In the genomic region with DNA sequence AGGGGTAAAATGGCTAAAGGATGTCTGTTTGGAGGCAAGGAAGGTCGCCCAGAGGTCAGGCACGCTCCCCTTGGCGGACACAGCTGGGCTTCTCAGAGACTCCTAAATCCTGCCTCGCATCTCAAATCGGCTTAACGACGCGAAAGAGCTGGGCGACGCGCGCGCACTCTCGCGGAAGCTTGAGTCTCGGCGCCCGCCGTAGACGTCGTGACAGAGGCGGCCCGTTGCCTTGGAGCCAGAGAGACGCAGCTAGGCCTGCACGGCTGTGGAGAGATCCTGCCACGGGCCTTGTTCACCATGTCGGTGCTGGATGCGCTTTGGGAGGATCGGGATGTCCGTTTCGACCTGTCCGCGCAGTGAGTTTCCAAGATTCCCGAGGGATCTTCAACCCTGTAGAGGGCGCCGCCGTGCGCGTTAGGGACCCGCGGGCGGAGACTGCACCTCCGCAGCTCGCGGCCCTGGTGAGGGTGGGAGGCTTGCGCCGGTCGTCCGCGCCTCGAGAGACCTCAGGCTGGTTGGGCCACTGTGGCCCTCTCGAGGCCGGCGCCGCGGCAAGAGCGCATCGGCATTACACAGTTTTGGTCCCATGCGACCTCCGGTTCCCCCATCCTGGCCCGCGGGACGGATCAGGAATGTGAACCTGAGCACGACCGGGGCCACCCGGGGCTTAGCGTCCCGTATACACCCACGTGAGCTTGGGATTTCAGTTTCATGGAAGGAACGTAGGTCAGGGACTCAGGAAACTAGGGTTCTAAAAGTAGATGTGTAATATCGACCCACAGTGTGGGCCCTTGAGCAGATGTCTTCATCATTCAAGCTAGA, we compare ENCODE assay signal across 1 cellular context.
A peak's percentile ranks its signal among the peaks of the same experiment; 100 is the strongest.
TF ChIP-seq lines count a peak whose summit lies in the region.

A gene (plus strand): TSS at position 238 of the 822 bp plus-strand sequence. CDS start 60 bp downstream, at position 298.

TF ChIP-seq in K562, 482 proteins besides CTCF, POLR2A, EP300 and RAD21 (continued from another document and continues in another):
- TF ChIP-seq, protein P1, sequence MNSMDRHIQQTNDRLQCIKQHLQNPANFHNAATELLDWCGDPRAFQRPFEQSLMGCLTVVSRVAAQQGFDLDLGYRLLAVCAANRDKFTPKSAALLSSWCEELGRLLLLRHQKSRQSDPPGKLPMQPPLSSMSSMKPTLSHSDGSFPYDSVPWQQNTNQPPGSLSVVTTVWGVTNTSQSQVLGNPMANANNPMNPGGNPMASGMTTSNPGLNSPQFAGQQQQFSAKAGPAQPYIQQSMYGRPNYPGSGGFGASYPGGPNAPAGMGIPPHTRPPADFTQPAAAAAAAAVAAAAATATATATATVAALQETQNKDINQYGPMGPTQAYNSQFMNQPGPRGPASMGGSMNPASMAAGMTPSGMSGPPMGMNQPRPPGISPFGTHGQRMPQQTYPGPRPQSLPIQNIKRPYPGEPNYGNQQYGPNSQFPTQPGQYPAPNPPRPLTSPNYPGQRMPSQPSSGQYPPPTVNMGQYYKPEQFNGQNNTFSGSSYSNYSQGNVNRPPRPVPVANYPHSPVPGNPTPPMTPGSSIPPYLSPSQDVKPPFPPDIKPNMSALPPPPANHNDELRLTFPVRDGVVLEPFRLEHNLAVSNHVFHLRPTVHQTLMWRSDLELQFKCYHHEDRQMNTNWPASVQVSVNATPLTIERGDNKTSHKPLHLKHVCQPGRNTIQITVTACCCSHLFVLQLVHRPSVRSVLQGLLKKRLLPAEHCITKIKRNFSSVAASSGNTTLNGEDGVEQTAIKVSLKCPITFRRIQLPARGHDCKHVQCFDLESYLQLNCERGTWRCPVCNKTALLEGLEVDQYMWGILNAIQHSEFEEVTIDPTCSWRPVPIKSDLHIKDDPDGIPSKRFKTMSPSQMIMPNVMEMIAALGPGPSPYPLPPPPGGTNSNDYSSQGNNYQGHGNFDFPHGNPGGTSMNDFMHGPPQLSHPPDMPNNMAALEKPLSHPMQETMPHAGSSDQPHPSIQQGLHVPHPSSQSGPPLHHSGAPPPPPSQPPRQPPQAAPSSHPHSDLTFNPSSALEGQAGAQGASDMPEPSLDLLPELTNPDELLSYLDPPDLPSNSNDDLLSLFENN (IDR thresholded peaks at IDR 0.05; ENCODE audit: low read depth in 2 of 2, low read length in 2 of 2) = peak in 1 of 2 experiments; percentile 13; a peak in 1 of 4 replicates
- TF ChIP-seq ZFP30 (CRISPR knock-in tag; IDR thresholded peaks at IDR 0.05; ENCODE audit: borderline replicate concordance) (no peak), ZNF583 (CRISPR knock-in tag; IDR thresholded peaks at IDR 0.05) (peak; percentile 76; the same call in 1 of the 2 replicates), ZC3H11A (IDR thresholded peaks at IDR 0.05; ENCODE audit: low read depth, low read length) (no peak), ZNF764 (CRISPR knock-in tag; IDR thresholded peaks at IDR 0.05; ENCODE audit: low read depth) (0 out of 2 replicates have a peak, but pooled peaks have one; percentile 17), TAF1 (IDR thresholded peaks at IDR 0.05; ENCODE audit: control insufficient read depth, extremely low read depth, insufficient read depth, low read length, severe bottlenecking) (peak; percentile 67), RBFOX2 (IDR thresholded peaks at IDR 0.05; ENCODE audit: low read depth, low read length) (peak; percentile 87), TEAD1 (CRISPR knock-in tag; IDR thresholded peaks at IDR 0.05) (peak in 1 of 2 experiments; percentile 90; a peak in 2 of 4 replicates), KLF1 (tag; IDR thresholded peaks at IDR 0.05) (no peak), TRIM28 (IDR thresholded peaks at IDR 0.05) (no peak), CHD4 (IDR thresholded peaks at IDR 0.05; ENCODE audit: insufficient read depth, insufficient replicate concordance, low read depth, low read length, poor library complexity, severe bottlenecking) (no peak), TOE1 (IDR thresholded peaks at IDR 0.05; ENCODE audit: borderline replicate concordance) (peak; percentile 72; the same call in 1 of the 2 replicates), TOE1 (CRISPR knock-in tag; IDR thresholded peaks at IDR 0.05; ENCODE audit: borderline replicate concordance, low read depth) (no peak; the same call in 1 of the 2 replicates), ZNF224 (CRISPR knock-in tag; IDR thresholded peaks at IDR 0.05) (0 out of 2 replicates have a peak, but pooled peaks have one; percentile 27), FOXJ2 (tag; IDR thresholded peaks at IDR 0.05) (no peak), MAZ (CRISPR knock-in tag; conservative IDR thresholded peaks at IDR 0.05 in 1 of 2, IDR thresholded peaks at IDR 0.05 in 1 of 2) (peak; percentile 76 to 86), BRD9 (IDR thresholded peaks at IDR 0.05; ENCODE audit: low read depth, partially characterized antibody) (peak; percentile 66), ZNF561 (CRISPR knock-in tag; conservative IDR thresholded peaks at IDR 0.05) (0 out of 2 replicates have a peak, but pooled peaks have one; percentile 43), RBM22 (IDR thresholded peaks at IDR 0.05; ENCODE audit: low read depth, low read length, poor library complexity, severe bottlenecking) (peak; percentile 85), BHLHE40 (IDR thresholded peaks at IDR 0.05; ENCODE audit: low read length) (peak; percentile 7; the same call in 1 of the 2 replicates), NFYB (IDR thresholded peaks at IDR 0.05; ENCODE audit: extremely low read depth, insufficient read length) (no peak), SRSF7 (optimal IDR thresholded peaks at IDR 0.05; ENCODE audit: low read depth, low read length) (no peak), GATAD2A (IDR thresholded peaks at IDR 0.05) (peak; percentile 86), CBX3 (IDR thresholded peaks at IDR 0.05; ENCODE audit: borderline replicate concordance in 1 of 2, low read length in 2 of 2) (peak in 1 of 2 experiments; percentile 36; a peak in 1 of 3 replicates), CBFB (CRISPR knock-in tag; IDR thresholded peaks at IDR 0.05) (no peak; the same call in 1 of the 2 replicates), TBL1XR1 (IDR thresholded peaks at IDR 0.05; ENCODE audit: low read length in 2 of 2) (peak in 1 of 2 experiments; percentile 7; a peak in 1 of 4 replicates), RBM17 (IDR thresholded peaks at IDR 0.05; ENCODE audit: borderline replicate concordance, low read depth, low read length) (no peak), ZNF384 (IDR thresholded peaks at IDR 0.05; ENCODE audit: low read depth, low read length) (no peak; the same call in 1 of the 2 replicates), ESRRB (CRISPR knock-in tag; IDR thresholded peaks at IDR 0.05; ENCODE audit: borderline replicate concordance) (no peak), CEBPB (tag; IDR thresholded peaks at IDR 0.05) (no peak), CHCHD3 (CRISPR knock-in tag; IDR thresholded peaks at IDR 0.05) (no peak), CREB1 (IDR thresholded peaks at IDR 0.05) (peak; percentile 96), CREB1 (CRISPR knock-in tag; IDR thresholded peaks at IDR 0.05) (peak; percentile 96), POU5F1 (IDR thresholded peaks at IDR 0.05; ENCODE audit: borderline replicate concordance, low read depth, low read length, partially characterized antibody) (peak; percentile 47), ZNF695 (CRISPR knock-in tag; IDR thresholded peaks at IDR 0.05) (0 out of 2 replicates have a peak, but pooled peaks have one; percentile 56), HDAC6 (IDR thresholded peaks at IDR 0.05; ENCODE audit: low read depth, low read length) (0 out of 2 replicates have a peak, but pooled peaks have one; percentile 7), SUPT5H (IDR thresholded peaks at IDR 0.05) (peak; percentile 71)
- TF ChIP-seq, protein P2, sequence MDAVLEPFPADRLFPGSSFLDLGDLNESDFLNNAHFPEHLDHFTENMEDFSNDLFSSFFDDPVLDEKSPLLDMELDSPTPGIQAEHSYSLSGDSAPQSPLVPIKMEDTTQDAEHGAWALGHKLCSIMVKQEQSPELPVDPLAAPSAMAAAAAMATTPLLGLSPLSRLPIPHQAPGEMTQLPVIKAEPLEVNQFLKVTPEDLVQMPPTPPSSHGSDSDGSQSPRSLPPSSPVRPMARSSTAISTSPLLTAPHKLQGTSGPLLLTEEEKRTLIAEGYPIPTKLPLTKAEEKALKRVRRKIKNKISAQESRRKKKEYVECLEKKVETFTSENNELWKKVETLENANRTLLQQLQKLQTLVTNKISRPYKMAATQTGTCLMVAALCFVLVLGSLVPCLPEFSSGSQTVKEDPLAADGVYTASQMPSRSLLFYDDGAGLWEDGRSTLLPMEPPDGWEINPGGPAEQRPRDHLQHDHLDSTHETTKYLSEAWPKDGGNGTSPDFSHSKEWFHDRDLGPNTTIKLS (IDR thresholded peaks at IDR 0.05; ENCODE audit: borderline replicate concordance, low read depth) = peak; percentile 68; the same call in 1 of the 2 replicates
- TF ChIP-seq, protein P3, sequence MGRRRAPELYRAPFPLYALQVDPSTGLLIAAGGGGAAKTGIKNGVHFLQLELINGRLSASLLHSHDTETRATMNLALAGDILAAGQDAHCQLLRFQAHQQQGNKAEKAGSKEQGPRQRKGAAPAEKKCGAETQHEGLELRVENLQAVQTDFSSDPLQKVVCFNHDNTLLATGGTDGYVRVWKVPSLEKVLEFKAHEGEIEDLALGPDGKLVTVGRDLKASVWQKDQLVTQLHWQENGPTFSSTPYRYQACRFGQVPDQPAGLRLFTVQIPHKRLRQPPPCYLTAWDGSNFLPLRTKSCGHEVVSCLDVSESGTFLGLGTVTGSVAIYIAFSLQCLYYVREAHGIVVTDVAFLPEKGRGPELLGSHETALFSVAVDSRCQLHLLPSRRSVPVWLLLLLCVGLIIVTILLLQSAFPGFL (CRISPR knock-in tag; IDR thresholded peaks at IDR 0.05) = no peak
- TF ChIP-seq, protein P4, sequence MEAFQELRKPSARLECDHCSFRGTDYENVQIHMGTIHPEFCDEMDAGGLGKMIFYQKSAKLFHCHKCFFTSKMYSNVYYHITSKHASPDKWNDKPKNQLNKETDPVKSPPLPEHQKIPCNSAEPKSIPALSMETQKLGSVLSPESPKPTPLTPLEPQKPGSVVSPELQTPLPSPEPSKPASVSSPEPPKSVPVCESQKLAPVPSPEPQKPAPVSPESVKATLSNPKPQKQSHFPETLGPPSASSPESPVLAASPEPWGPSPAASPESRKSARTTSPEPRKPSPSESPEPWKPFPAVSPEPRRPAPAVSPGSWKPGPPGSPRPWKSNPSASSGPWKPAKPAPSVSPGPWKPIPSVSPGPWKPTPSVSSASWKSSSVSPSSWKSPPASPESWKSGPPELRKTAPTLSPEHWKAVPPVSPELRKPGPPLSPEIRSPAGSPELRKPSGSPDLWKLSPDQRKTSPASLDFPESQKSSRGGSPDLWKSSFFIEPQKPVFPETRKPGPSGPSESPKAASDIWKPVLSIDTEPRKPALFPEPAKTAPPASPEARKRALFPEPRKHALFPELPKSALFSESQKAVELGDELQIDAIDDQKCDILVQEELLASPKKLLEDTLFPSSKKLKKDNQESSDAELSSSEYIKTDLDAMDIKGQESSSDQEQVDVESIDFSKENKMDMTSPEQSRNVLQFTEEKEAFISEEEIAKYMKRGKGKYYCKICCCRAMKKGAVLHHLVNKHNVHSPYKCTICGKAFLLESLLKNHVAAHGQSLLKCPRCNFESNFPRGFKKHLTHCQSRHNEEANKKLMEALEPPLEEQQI (IDR thresholded peaks at IDR 0.05) = 0 out of 2 replicates have a peak, but pooled peaks have one; percentile 13
- TF ChIP-seq, protein P5, sequence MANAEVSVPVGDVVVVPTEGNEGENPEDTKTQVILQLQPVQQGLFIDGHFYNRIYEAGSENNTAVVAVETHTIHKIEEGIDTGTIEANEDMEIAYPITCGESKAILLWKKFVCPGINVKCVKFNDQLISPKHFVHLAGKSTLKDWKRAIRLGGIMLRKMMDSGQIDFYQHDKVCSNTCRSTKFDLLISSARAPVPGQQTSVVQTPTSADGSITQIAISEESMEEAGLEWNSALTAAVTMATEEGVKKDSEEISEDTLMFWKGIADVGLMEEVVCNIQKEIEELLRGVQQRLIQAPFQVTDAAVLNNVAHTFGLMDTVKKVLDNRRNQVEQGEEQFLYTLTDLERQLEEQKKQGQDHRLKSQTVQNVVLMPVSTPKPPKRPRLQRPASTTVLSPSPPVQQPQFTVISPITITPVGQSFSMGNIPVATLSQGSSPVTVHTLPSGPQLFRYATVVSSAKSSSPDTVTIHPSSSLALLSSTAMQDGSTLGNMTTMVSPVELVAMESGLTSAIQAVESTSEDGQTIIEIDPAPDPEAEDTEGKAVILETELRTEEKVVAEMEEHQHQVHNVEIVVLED (CRISPR knock-in tag; IDR thresholded peaks at IDR 0.05) = peak; percentile 66; the same call in 1 of the 2 replicates
- TF ChIP-seq, protein P6, sequence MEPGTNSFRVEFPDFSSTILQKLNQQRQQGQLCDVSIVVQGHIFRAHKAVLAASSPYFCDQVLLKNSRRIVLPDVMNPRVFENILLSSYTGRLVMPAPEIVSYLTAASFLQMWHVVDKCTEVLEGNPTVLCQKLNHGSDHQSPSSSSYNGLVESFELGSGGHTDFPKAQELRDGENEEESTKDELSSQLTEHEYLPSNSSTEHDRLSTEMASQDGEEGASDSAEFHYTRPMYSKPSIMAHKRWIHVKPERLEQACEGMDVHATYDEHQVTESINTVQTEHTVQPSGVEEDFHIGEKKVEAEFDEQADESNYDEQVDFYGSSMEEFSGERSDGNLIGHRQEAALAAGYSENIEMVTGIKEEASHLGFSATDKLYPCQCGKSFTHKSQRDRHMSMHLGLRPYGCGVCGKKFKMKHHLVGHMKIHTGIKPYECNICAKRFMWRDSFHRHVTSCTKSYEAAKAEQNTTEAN (CRISPR knock-in tag; IDR thresholded peaks at IDR 0.05) = peak; percentile 74; the same call in 1 of the 2 replicates
- TF ChIP-seq, protein P7, sequence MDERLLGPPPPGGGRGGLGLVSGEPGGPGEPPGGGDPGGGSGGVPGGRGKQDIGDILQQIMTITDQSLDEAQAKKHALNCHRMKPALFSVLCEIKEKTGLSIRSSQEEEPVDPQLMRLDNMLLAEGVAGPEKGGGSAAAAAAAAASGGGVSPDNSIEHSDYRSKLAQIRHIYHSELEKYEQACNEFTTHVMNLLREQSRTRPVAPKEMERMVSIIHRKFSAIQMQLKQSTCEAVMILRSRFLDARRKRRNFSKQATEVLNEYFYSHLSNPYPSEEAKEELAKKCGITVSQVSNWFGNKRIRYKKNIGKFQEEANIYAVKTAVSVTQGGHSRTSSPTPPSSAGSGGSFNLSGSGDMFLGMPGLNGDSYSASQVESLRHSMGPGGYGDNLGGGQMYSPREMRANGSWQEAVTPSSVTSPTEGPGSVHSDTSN (CRISPR knock-in tag; IDR thresholded peaks at IDR 0.05; ENCODE audit: low read depth) = no peak
- TF ChIP-seq, protein P7 (tag; conservative IDR thresholded peaks at IDR 0.05; ENCODE audit: low read depth) = no peak
- TF ChIP-seq, protein P8, sequence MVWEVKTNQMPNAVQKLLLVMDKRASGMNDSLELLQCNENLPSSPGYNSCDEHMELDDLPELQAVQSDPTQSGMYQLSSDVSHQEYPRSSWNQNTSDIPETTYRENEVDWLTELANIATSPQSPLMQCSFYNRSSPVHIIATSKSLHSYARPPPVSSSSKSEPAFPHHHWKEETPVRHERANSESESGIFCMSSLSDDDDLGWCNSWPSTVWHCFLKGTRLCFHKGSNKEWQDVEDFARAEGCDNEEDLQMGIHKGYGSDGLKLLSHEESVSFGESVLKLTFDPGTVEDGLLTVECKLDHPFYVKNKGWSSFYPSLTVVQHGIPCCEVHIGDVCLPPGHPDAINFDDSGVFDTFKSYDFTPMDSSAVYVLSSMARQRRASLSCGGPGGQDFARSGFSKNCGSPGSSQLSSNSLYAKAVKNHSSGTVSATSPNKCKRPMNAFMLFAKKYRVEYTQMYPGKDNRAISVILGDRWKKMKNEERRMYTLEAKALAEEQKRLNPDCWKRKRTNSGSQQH (CRISPR knock-in tag; IDR thresholded peaks at IDR 0.05) = no peak
